ENCODE assay signal across 15 cellular contexts in the genomic region with DNA sequence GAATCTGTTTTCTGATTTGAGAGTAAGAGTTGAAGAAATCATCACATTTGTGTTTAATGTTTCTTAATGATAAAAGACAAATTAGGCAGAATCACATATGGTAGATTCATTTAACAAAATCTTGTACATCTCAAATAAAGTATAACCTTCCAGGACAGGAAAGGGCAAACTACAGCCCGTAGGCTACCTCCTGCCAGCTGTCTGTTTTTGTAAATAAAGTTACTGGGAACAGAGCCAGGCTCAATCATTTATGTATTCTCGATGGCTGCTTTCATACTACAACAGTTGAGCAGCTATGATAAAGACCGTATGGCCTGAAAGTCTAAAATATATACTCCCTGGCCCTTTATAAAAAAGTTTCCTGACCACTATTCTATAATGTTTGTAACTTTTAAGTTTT.
DNase-seq lines count a peak whose midpoint lies in the region; ATAC-seq and TF ChIP-seq lines count a peak whose summit lies in the region.
"Had no signal": no experiment of that assay in that cellular context is flagged by ENCODE, and none has a peak within 500 bp of the region (broad histone marks: within the 10 kb centered on the region; RNA-seq: fewer than 3 reads in every experiment).

No MANE protein-coding gene starts in this region.

- H2BK15ac ChIP-seq in IMR-90 (ENCODE audit: low read depth, low read length) = no peak overlapping the region

- no peak overlapping the region for H2BK20ac ChIP-seq in IMR-90 (ENCODE audit: low read depth, low read length)

- WGBS in IMR-90 (ENCODE audit: extremely low coverage in 2 of 2, insufficient read length in 1 of 2), 2 experiments = no CpG with 5 or more reads among the region's 3 CpGs

- H4K8ac ChIP-seq in IMR-90 (ENCODE audit: low read depth in 2 of 2, low read length in 2 of 2) = no peak overlapping the region

- H3K4me3 ChIP-seq in IMR-90 (ENCODE audit: insufficient read depth, low read depth, low read length) = no peak overlapping the region
- H3K4me3 ChIP-seq: body of pancreas, GM23338, left lung had no signal

- H3K18ac ChIP-seq in IMR-90 (ENCODE audit: low read depth, low read length) = no peak overlapping the region

- H2AK9ac ChIP-seq in IMR-90 (replicated peaks; ENCODE audit: low read depth, low read length, poor library complexity) = no peak overlapping the region

- no peak for TF ChIP-seq CTCF in IMR-90 (conservative IDR thresholded peaks at IDR 0.05; ENCODE audit: low read depth, low read length)

- H3K9me3 ChIP-seq in IMR-90 (ENCODE audit: control insufficient read depth, insufficient read depth, low read length) = no peaks in the 10 kb centered on the region
- H3K9me3 ChIP-seq: body of pancreas, left lung had no signal

- H3K27ac ChIP-seq in IMR-90 (ENCODE audit: insufficient read depth, low read length) = no peak overlapping the region
- H3K27ac ChIP-seq: body of pancreas, left lung, parathyroid adenoma had no signal

- in situ Hi-C loops in IMR-90 (cut with MboI; ENCODE audit: low sequenced_read_pairs) = no loop called here

- dilution Hi-C loops in IMR-90 (cut with HindIII; ENCODE audit: low sequenced_read_pairs, unreplicated experiment) = no loop called here

- 0 out of 2 replicates have a peak, but pooled peaks cover 2% of the 10 kb centered on the region for H3K4me1 ChIP-seq in IMR-90 (ENCODE audit: control insufficient read depth, insufficient read depth, low read length)
- H3K4me1 ChIP-seq: body of pancreas, left lung, parathyroid adenoma had no signal

- no peak overlapping the region for H2BK120ac ChIP-seq in IMR-90 (ENCODE audit: low read depth, low read length)

- no peak overlapping the region for H3K56ac ChIP-seq in IMR-90 (ENCODE audit: extremely low read depth, insufficient read depth, low read length)

- POLR2A ChIA-PET in IMR-90 (lab: Charles Lee; ENCODE audit: unreplicated experiment) = no interaction called here

- H3K4me2 ChIP-seq in IMR-90 (ENCODE audit: low read depth, low read length) = no peak overlapping the region; the same call in 1 of the 2 replicates
- H3K4me2 ChIP-seq: GM23338 had no signal

- H3K14ac ChIP-seq in IMR-90 (replicated peaks; ENCODE audit: low read depth, low read length) = no peak overlapping the region

- H3K79me1 ChIP-seq in IMR-90 (ENCODE audit: low read depth in 1 of 2, low read length in 2 of 2) = no peaks in the 10 kb centered on the region

- DNase-seq in DMS 273 (lab: John Stamatoyannopoulos, UW; ENCODE audit: unreplicated experiment) (peak; percentile 65), IMR-90 (peak; percentile 6), NCI-H446 (lab: John Stamatoyannopoulos, UW) (peak; percentile 17 to 56), dermis blood vessel endothelial cell (peak; percentile 1)
- no peak for DNase-seq in activated CD4-positive, alpha-beta T cell treated with anti-CD3 and anti-CD28 coated beads for 48 hours
- DNase-seq in activated naive CD4-positive, alpha-beta T cell treated with anti-CD3 and anti-CD28 coated beads, Interleukin-2, amount 50 U/mL, for 16 hours = no peak
- DNase-seq: activated effector memory CD4-positive, alpha-beta T cell treated with anti-CD3 and anti-CD28 coated beads, Interleukin-2, amount 50 U/mL, for 16 hours; left lung; MV-4-11; stimulated activated naive CD4-positive, alpha-beta T cell treated with Interleukin-2 at 50 U/mL for 16 hours had no signal

- TF ChIP-seq RAD21 in IMR-90 (IDR thresholded peaks at IDR 0.05; ENCODE audit: low read length) = no peak

- BruUV-seq in IMR-90 (replicated peaks; lab: Mats Ljungman, UMichigan) = no TSS peak

- no peak overlapping the region for H2BK5ac ChIP-seq in IMR-90 (ENCODE audit: low read depth, low read length, poor library complexity, severe bottlenecking)

- no peaks in the 10 kb centered on the region for H3K36me3 ChIP-seq in IMR-90 (ENCODE audit: control insufficient read depth, insufficient read depth, low read length)
- H3K36me3 ChIP-seq: left lung had no signal

- no peak overlapping the region for H2AK5ac ChIP-seq in IMR-90 (ENCODE audit: low read depth, low read length)

- CTCF ChIA-PET in IMR-90 (lab: Yijun Ruan, JAX) = no interaction called here

- no peak overlapping the region for H4K91ac ChIP-seq in IMR-90 (ENCODE audit: insufficient read depth, low read depth, low read length)

- no peaks in the 10 kb centered on the region for H3K27me3 ChIP-seq in IMR-90 (ENCODE audit: control insufficient read depth, insufficient read depth, low read length)
- H3K27me3 ChIP-seq: body of pancreas, left lung had no signal

- H2AFZ ChIP-seq in IMR-90 (replicated peaks; ENCODE audit: low read length, poor library complexity) = no peak overlapping the region
- H2AFZ ChIP-seq: GM23338, parathyroid adenoma had no signal

- no peak overlapping the region for H3K23ac ChIP-seq in IMR-90 (ENCODE audit: low read depth, low read length)

- H4K5ac ChIP-seq in IMR-90 (ENCODE audit: low read depth, low read length) = no peak overlapping the region

- no peak overlapping the region for H3K9ac ChIP-seq in IMR-90 (ENCODE audit: low read depth, low read length)
- H3K9ac ChIP-seq: parathyroid adenoma had no signal

- no peaks in the 10 kb centered on the region for H3K9me1 ChIP-seq in IMR-90 (ENCODE audit: insufficient read depth, low read length)

- ATAC-seq in IMR-90 (ENCODE audit: low read depth) (peak; percentile 29; the same call in 1 of the 2 replicates), GM19023 (IDR thresholded peaks at IDR 0.05; ENCODE audit: unreplicated experiment) (no peak), HG03460 (IDR thresholded peaks at IDR 0.05; ENCODE audit: unreplicated experiment) (no peak)
- ATAC-seq: body of pancreas, GM23338, left lung had no signal

- no peak overlapping the region for H3K4ac ChIP-seq in IMR-90 (ENCODE audit: low read depth, low read length)

- no peak for TF ChIP-seq POLR2A in IMR-90 (IDR thresholded peaks at IDR 0.05; ENCODE audit: low read depth, low read length)

- no peaks in the 10 kb centered on the region for H4K20me1 ChIP-seq in IMR-90 (ENCODE audit: insufficient read depth, low read length)

- intact Hi-C loops in IMR-90 (cut with micrococcal nuclease) = no loop called here

TF ChIP-seq in IMR-90, 13 proteins besides CTCF, POLR2A, EP300 and RAD21:
- TF ChIP-seq RFX5 (IDR thresholded peaks at IDR 0.05; ENCODE audit: low read depth, low read length) = no peak
- no peak for TF ChIP-seq BHLHE40 (IDR thresholded peaks at IDR 0.05; ENCODE audit: low read depth, low read length)
- TF ChIP-seq, protein P1, sequence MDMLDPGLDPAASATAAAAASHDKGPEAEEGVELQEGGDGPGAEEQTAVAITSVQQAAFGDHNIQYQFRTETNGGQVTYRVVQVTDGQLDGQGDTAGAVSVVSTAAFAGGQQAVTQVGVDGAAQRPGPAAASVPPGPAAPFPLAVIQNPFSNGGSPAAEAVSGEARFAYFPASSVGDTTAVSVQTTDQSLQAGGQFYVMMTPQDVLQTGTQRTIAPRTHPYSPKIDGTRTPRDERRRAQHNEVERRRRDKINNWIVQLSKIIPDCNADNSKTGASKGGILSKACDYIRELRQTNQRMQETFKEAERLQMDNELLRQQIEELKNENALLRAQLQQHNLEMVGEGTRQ (IDR thresholded peaks at IDR 0.05; ENCODE audit: low read depth, low read length) = no peak
- TF ChIP-seq CEBPB (IDR thresholded peaks at IDR 0.05; ENCODE audit: low read depth, low read length) = no peak
- no peak for TF ChIP-seq MAFK (IDR thresholded peaks at IDR 0.05; ENCODE audit: low read depth, low read length)
- no peak for TF ChIP-seq NFE2L2 (IDR thresholded peaks at IDR 0.05; ENCODE audit: low read depth, low read length)
- TF ChIP-seq MXI1 (IDR thresholded peaks at IDR 0.05; ENCODE audit: borderline replicate concordance, low read depth, low read length) = no peak
- no peak for TF ChIP-seq RCOR1 (IDR thresholded peaks at IDR 0.05; ENCODE audit: insufficient replicate concordance, low read length)
- no peak for TF ChIP-seq MAZ (IDR thresholded peaks at IDR 0.05; ENCODE audit: borderline replicate concordance, low read depth, low read length)
- no peak for TF ChIP-seq CHD1 (IDR thresholded peaks at IDR 0.05; ENCODE audit: low read depth, low read length)
- TF ChIP-seq, protein P2, sequence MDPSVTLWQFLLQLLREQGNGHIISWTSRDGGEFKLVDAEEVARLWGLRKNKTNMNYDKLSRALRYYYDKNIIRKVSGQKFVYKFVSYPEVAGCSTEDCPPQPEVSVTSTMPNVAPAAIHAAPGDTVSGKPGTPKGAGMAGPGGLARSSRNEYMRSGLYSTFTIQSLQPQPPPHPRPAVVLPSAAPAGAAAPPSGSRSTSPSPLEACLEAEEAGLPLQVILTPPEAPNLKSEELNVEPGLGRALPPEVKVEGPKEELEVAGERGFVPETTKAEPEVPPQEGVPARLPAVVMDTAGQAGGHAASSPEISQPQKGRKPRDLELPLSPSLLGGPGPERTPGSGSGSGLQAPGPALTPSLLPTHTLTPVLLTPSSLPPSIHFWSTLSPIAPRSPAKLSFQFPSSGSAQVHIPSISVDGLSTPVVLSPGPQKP (IDR thresholded peaks at IDR 0.05; ENCODE audit: borderline replicate concordance, low read depth, low read length) = no peak
- no peak for TF ChIP-seq FOS (IDR thresholded peaks at IDR 0.05; ENCODE audit: low read depth, low read length)
- TF ChIP-seq SMC3 (IDR thresholded peaks at IDR 0.05; ENCODE audit: low read depth, low read length) = no peak

Comparison
In these comparisons a context has a peak if more than half of its experiments do, and no peak if none do; other contexts are left out.
1. DNase-seq: peak in DMS 273 (single experiment), IMR-90 (single experiment), NCI-H446 (2 of 2) and dermis blood vessel endothelial cell (single experiment); none in activated CD4-positive, alpha-beta T cell treated with anti-CD3 and anti-CD28 coated beads for 48 hours (single experiment) and activated naive CD4-positive, alpha-beta T cell treated with anti-CD3 and anti-CD28 coated beads, Interleukin-2, amount 50 U/mL, for 16 hours (single experiment).